Comparison of ENCODE assay signal across 15 cellular contexts in the genomic region with DNA sequence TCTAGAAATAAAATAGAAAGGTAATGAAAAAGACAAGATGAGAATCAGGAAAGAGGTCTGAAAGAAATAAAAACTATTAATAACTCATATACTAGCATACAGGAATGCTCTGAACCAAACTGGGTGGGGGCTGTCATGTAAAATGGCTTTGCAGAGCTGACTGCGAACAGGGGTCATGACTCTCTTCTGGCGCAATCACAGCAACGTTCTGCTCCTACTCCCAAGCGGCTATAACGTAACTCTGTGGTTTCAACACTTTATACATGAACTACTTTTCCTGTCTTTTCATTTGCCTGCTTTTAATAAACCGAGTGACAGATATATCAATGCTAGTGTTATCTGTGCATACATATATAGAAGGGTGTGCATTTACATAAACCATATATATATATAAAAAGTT.
DNase-seq lines count a peak whose midpoint lies in the region; ATAC-seq and TF ChIP-seq lines count a peak whose summit lies in the region.
"Had no signal": no experiment of that assay in that cellular context is flagged by ENCODE, and none has a peak within 500 bp of the region (broad histone marks: within the 10 kb centered on the region; RNA-seq: fewer than 3 reads in every experiment).

No MANE protein-coding gene starts in this region.

- H3K9ac ChIP-seq in BLaER1: no peak overlapping the region

- H3K4me1 ChIP-seq in BLaER1 (peaks cover 44% of the 10 kb centered on the region), lung (ENCODE audit: control insufficient read depth in 2 of 2, insufficient read depth in 2 of 2, low read length in 2 of 2) (peaks cover 0 to 4% of the 10 kb centered on the region in 2 donors)
- H3K4me1 ChIP-seq: SJSA1 had no signal

- H3K36me3 Mint-ChIP-seq in osteocyte (ENCODE audit: unreplicated experiment) (peaks cover 10% of the 10 kb centered on the region), glutamatergic neuron (ENCODE audit: unreplicated experiment) (no peaks in the 10 kb centered on the region)

- no peak overlapping the region for H3K4me3 Mint-ChIP-seq in osteocyte (ENCODE audit: unreplicated experiment)
- H3K4me3 Mint-ChIP-seq in glutamatergic neuron (ENCODE audit: unreplicated experiment): no peak overlapping the region
- H3K4me3 Mint-ChIP-seq: activated CD4-positive, alpha-beta T cell treated with anti-CD3 and anti-CD28 coated beads, Interleukin-2, amount 10 ng/mL, durations not matched to agents 7 days and 5 days; CD4-positive, alpha-beta T cell had no signal

- H4K20me1 ChIP-seq in BLaER1: peaks cover 49% of the 10 kb centered on the region

- DNase-seq in NB4 (ENCODE audit: low read depth) (peak; percentile 87), choroid plexus epithelial cell (ENCODE audit: low read depth) (peak; percentile 96), lung (ENCODE audit: low spot score) (peak; percentile 38), osteocyte (ENCODE audit: extremely low spot score, unreplicated experiment) (no peak), glutamatergic neuron (no peak), NCI-H1092 (lab: John Stamatoyannopoulos, UW) (no peak), DMS 273 treated with DMSO at 0.1 percent for 48 hours (lab: John Stamatoyannopoulos, UW) (no peak)
- DNase-seq: activated CD4-positive, alpha-beta T cell treated with anti-CD3 and anti-CD28 coated beads, Interleukin-2, amount 10 ng/mL, durations not matched to agents 7 days and 5 days; activated effector memory CD4-positive, alpha-beta T cell treated with anti-CD3 and anti-CD28 coated beads, Interleukin-2, amount 50 U/mL, for 16 hours; CD4-positive, alpha-beta T cell; KBM-7; NCI-H510A; retina had no signal

- TF ChIP-seq CTCF in NB4 (IDR thresholded peaks at IDR 0.05; ENCODE audit: low read depth, low read length) (no peak), choroid plexus epithelial cell (conservative IDR thresholded peaks at IDR 0.05; ENCODE audit: low read depth, low read length) (no peak), lung (IDR thresholded peaks at IDR 0.05; ENCODE audit: control extremely low read depth, extremely low read depth) (no peak), osteocyte (IDR thresholded peaks at IDR 0.05) (no peak), glutamatergic neuron (IDR thresholded peaks at IDR 0.05; ENCODE audit: partially characterized antibody, unreplicated experiment) (no peak)

- H3K27me3 Mint-ChIP-seq in osteocyte (ENCODE audit: unreplicated experiment): no peaks in the 10 kb centered on the region
- H3K27me3 Mint-ChIP-seq in glutamatergic neuron (ENCODE audit: unreplicated experiment): no peaks in the 10 kb centered on the region
- H3K27me3 Mint-ChIP-seq: activated CD4-positive, alpha-beta T cell treated with anti-CD3 and anti-CD28 coated beads, Interleukin-2, amount 10 ng/mL, durations not matched to agents 7 days and 5 days; CD4-positive, alpha-beta T cell had no signal

- no peak for ATAC-seq in lung (ENCODE audit: insufficient read depth, low FRiP score)

- H3K36me3 ChIP-seq in BLaER1 (peaks cover 5% of the 10 kb centered on the region; the same call in 1 of the 2 replicates), lung (ENCODE audit: control insufficient read depth in 2 of 2, insufficient read depth in 2 of 2, low read length in 2 of 2) (peaks cover 1 to 3% of the 10 kb centered on the region in 2 donors)

- no peak overlapping the region for H3K27ac Mint-ChIP-seq in osteocyte (ENCODE audit: unreplicated experiment)
- no peak overlapping the region for H3K27ac Mint-ChIP-seq in glutamatergic neuron (ENCODE audit: unreplicated experiment)
- H3K27ac Mint-ChIP-seq: activated CD4-positive, alpha-beta T cell treated with anti-CD3 and anti-CD28 coated beads, Interleukin-2, amount 10 ng/mL, durations not matched to agents 7 days and 5 days; CD4-positive, alpha-beta T cell had no signal

- no peak for TF ChIP-seq POLR2A in NB4 (IDR thresholded peaks at IDR 0.05; ENCODE audit: extremely low read depth, insufficient read length)

- H3K4me3 ChIP-seq in BLaER1 (no peak overlapping the region), NB4 (ENCODE audit: low read depth, low read length) (no peak overlapping the region), choroid plexus epithelial cell (ENCODE audit: low read depth, low read length) (no peak overlapping the region), lung (no peak overlapping the region)
- H3K4me3 ChIP-seq: SJSA1 had no signal

- H3K27me3 ChIP-seq in BLaER1: no peaks in the 10 kb centered on the region
- H3K27me3 ChIP-seq in lung (ENCODE audit: control insufficient read depth, insufficient read depth): no peaks in the 10 kb centered on the region
- H3K27me3 ChIP-seq: SJSA1 had no signal

- H3K9me3 ChIP-seq in BLaER1 (no peaks in the 10 kb centered on the region), lung (ENCODE audit: control insufficient read depth in 2 of 2, insufficient read depth in 1 of 2, low read length in 1 of 2) (no peaks in the 10 kb centered on the region)
- H3K9me3 ChIP-seq: SJSA1 had no signal

- H3K4me1 Mint-ChIP-seq in osteocyte (ENCODE audit: unreplicated experiment) (peaks cover 18% of the 10 kb centered on the region), glutamatergic neuron (ENCODE audit: low read depth, unreplicated experiment) (peaks cover 14% of the 10 kb centered on the region)
- H3K4me1 Mint-ChIP-seq: activated CD4-positive, alpha-beta T cell treated with anti-CD3 and anti-CD28 coated beads, Interleukin-2, amount 10 ng/mL, durations not matched to agents 7 days and 5 days had no signal

- peak overlapping the region; percentile 47; the same call in 1 of the 2 replicates for H3K4me2 ChIP-seq in BLaER1

- H3K9me3 Mint-ChIP-seq in osteocyte (ENCODE audit: unreplicated experiment) (no peaks in the 10 kb centered on the region), glutamatergic neuron (ENCODE audit: unreplicated experiment) (no peaks in the 10 kb centered on the region)
- H3K9me3 Mint-ChIP-seq: activated CD4-positive, alpha-beta T cell treated with anti-CD3 and anti-CD28 coated beads, Interleukin-2, amount 10 ng/mL, durations not matched to agents 7 days and 5 days; CD4-positive, alpha-beta T cell had no signal

- no peak overlapping the region for H3K27ac ChIP-seq in BLaER1
- H3K27ac ChIP-seq in lung (ENCODE audit: low read depth in 1 of 2, low read length in 1 of 2): no peak overlapping the region
- H3K27ac ChIP-seq: SJSA1 had no signal

- 24 to 54% methylated on average over 6 of the region's 6 CpGs for WGBS in lung, 2 donors

Comparison
In these comparisons a context has a peak if more than half of its experiments do, and no peak if none do; other contexts are left out.
1. DNase-seq: peak in NB4 (single experiment), choroid plexus epithelial cell (single experiment) and lung (single experiment); none in osteocyte (single experiment), glutamatergic neuron (single experiment), NCI-H1092 (single experiment) and DMS 273 treated with DMSO at 0.1 percent for 48 hours (single experiment).